Comparison of ENCODE assay signal across 18 cellular contexts in genomic region chr12:44668443-44668842, GRCh38.
DNase-seq lines count a peak whose midpoint lies in the region; ATAC-seq and TF ChIP-seq lines count a peak whose summit lies in the region.
"Had no signal": no experiment of that assay in that cellular context is flagged by ENCODE, and none has a peak within 500 bp of the region (broad histone marks: within the 10 kb centered on the region; RNA-seq: fewer than 3 reads in every experiment).

No MANE protein-coding gene starts in this region.

- H3K27ac Mint-ChIP-seq in activated naive CD8-positive, alpha-beta T cell, result peak overlapping the region; percentile 50
- no peak overlapping the region for H3K27ac Mint-ChIP-seq in activated naive CD8-positive, alpha-beta T cell treated with anti-CD3 and anti-CD28 coated beads for 36 hours
- H3K27ac Mint-ChIP-seq: CD4-positive, alpha-beta memory T cell; HFFc6 had no signal

- H3K27me3 Mint-ChIP-seq in activated naive CD8-positive, alpha-beta T cell, result no peaks in the 10 kb centered on the region
- H3K27me3 Mint-ChIP-seq in activated naive CD8-positive, alpha-beta T cell treated with anti-CD3 and anti-CD28 coated beads for 36 hours, result no peaks in the 10 kb centered on the region

- H3K4ac ChIP-seq in neuronal stem cell (ENCODE audit: low read length), result no peak overlapping the region

- peak; percentile 30 for ATAC-seq in upper lobe of right lung
- ATAC-seq: A549 had no signal

- H3K4me1 Mint-ChIP-seq in activated naive CD8-positive, alpha-beta T cell (ENCODE audit: low read depth), result peaks cover 26% of the 10 kb centered on the region
- peaks cover 15% of the 10 kb centered on the region for H3K4me1 Mint-ChIP-seq in activated naive CD8-positive, alpha-beta T cell treated with anti-CD3 and anti-CD28 coated beads for 36 hours

- H3K4me3 Mint-ChIP-seq in activated naive CD8-positive, alpha-beta T cell, result no peak overlapping the region
- no peak overlapping the region for H3K4me3 Mint-ChIP-seq in activated naive CD8-positive, alpha-beta T cell treated with anti-CD3 and anti-CD28 coated beads for 36 hours
- H3K4me3 Mint-ChIP-seq: CD4-positive, alpha-beta memory T cell; HFFc6 had no signal

- H2BK120ac ChIP-seq in neuronal stem cell (ENCODE audit: low read depth, low read length), result no peak overlapping the region

- H2BK12ac ChIP-seq in neuronal stem cell (ENCODE audit: low read length), result no peak overlapping the region

- H2BK5ac ChIP-seq in neuronal stem cell (ENCODE audit: low read length), result peak overlapping the region; percentile 32

- H3K27ac ChIP-seq in neuronal stem cell (replicated peaks; ENCODE audit: low read length) (no peak overlapping the region), upper lobe of right lung (no peak overlapping the region), MM.1S (ENCODE audit: low read length) (no peak overlapping the region)
- H3K27ac ChIP-seq: A549 had no signal

- WGBS in neuronal stem cell (ENCODE audit: extremely low coverage in 2 of 2, insufficient read length in 2 of 2, insufficient replicate concordance in 1 of 2), 2 donors, result no CpG with 5 or more reads among the region's 4 CpGs

- TF ChIP-seq CTCF in upper lobe of right lung (IDR thresholded peaks at IDR 0.05) (no peak), MM.1S (IDR thresholded peaks at IDR 0.05; ENCODE audit: low read length) (no peak)

- H2AK5ac ChIP-seq in neuronal stem cell (ENCODE audit: low read depth, low read length), result no peak overlapping the region

- H3K4me3 ChIP-seq in neuronal stem cell (ENCODE audit: low read length in 2 of 2) (no peak overlapping the region), upper lobe of right lung (no peak overlapping the region), MM.1S (ENCODE audit: low read length) (no peak overlapping the region)
- H3K4me3 ChIP-seq: A549, HAP-1 had no signal

- H4K20me1 ChIP-seq in MM.1S (ENCODE audit: insufficient read depth, low read length), result no peaks in the 10 kb centered on the region

- H3K4me1 ChIP-seq in neuronal stem cell (ENCODE audit: control insufficient read depth in 2 of 2, insufficient read depth in 1 of 2, low read depth in 1 of 2, low read length in 2 of 2) (no peaks in the 10 kb centered on the region), upper lobe of right lung (no peaks in the 10 kb centered on the region), MM.1S (ENCODE audit: low read length) (no peaks in the 10 kb centered on the region)
- H3K4me1 ChIP-seq: A549, Caco-2, HAP-1 had no signal

- H3K18ac ChIP-seq in neuronal stem cell (ENCODE audit: low read length), result peak overlapping the region; percentile 15

- H3K4me2 ChIP-seq in neuronal stem cell (ENCODE audit: insufficient read depth, low read length, poor library complexity, severe bottlenecking), result no peak overlapping the region
- no peak overlapping the region for H3K4me2 ChIP-seq in MM.1S (ENCODE audit: low read depth, low read length)
- H3K4me2 ChIP-seq: A549 had no signal

- no peaks in the 10 kb centered on the region for H3F3A ChIP-seq in MM.1S (ENCODE audit: insufficient read depth, low read length)

- no peak overlapping the region for H2AFZ ChIP-seq in neuronal stem cell (ENCODE audit: low read length)
- no peak overlapping the region for H2AFZ ChIP-seq in MM.1S (ENCODE audit: low read length)

- no peaks in the 10 kb centered on the region for H3K9me2 ChIP-seq in MM.1S (replicated peaks; ENCODE audit: insufficient read depth, low read length)

- peaks cover 58% of the 10 kb centered on the region for H3K36me3 Mint-ChIP-seq in activated naive CD8-positive, alpha-beta T cell
- H3K36me3 Mint-ChIP-seq in activated naive CD8-positive, alpha-beta T cell treated with anti-CD3 and anti-CD28 coated beads for 36 hours, result peaks cover 72% of the 10 kb centered on the region

- H4K91ac ChIP-seq in neuronal stem cell (ENCODE audit: low read depth, low read length, poor library complexity), result no peak overlapping the region

- no peak overlapping the region for H2BK15ac ChIP-seq in neuronal stem cell (ENCODE audit: low read length)

- peaks cover 23% of the 10 kb centered on the region for H3K9me3 Mint-ChIP-seq in activated naive CD8-positive, alpha-beta T cell (ENCODE audit: low read depth)
- peaks cover 33% of the 10 kb centered on the region for H3K9me3 Mint-ChIP-seq in activated naive CD8-positive, alpha-beta T cell treated with anti-CD3 and anti-CD28 coated beads for 36 hours

- intact Hi-C loops in upper lobe of right lung (cut with DNase I), result no loop called here

- H3K79me2 ChIP-seq in MM.1S (ENCODE audit: low read length), result no peaks in the 10 kb centered on the region

- no peaks in the 10 kb centered on the region for H3K27me3 ChIP-seq in neuronal stem cell (ENCODE audit: control insufficient read depth in 3 of 3, insufficient read depth in 3 of 3, low read depth in 1 of 3, low read length in 3 of 3)
- H3K27me3 ChIP-seq in upper lobe of right lung, result no peaks in the 10 kb centered on the region
- no peaks in the 10 kb centered on the region for H3K27me3 ChIP-seq in MM.1S (replicated peaks; ENCODE audit: insufficient read depth, low read length)

- no peak overlapping the region for H3K9ac ChIP-seq in neuronal stem cell (ENCODE audit: low read depth, low read length, poor library complexity)
- no peak overlapping the region for H3K9ac ChIP-seq in MM.1S (ENCODE audit: low read length)

- no peak overlapping the region for H4K8ac ChIP-seq in neuronal stem cell (ENCODE audit: low read depth, low read length)

- H3K79me1 ChIP-seq in neuronal stem cell (ENCODE audit: low read depth, low read length), result peaks cover 6% of the 10 kb centered on the region

- H3K36me3 ChIP-seq in neuronal stem cell (replicated peaks in 1 of 2; ENCODE audit: control insufficient read depth in 2 of 2, insufficient read depth in 2 of 2, low read length in 2 of 2) (peaks cover 0 to 41% of the 10 kb centered on the region in 2 donors), upper lobe of right lung (no peaks in the 10 kb centered on the region), MM.1S (replicated peaks; ENCODE audit: insufficient read depth, low read length) (no peaks in the 10 kb centered on the region)
- H3K36me3 ChIP-seq: HAP-1 had no signal

- H3K9me3 ChIP-seq in neuronal stem cell (replicated peaks in 1 of 2; ENCODE audit: control insufficient read depth in 2 of 2, insufficient read depth in 1 of 2, low read depth in 1 of 2, low read length in 2 of 2) (peaks cover 5 to 52% of the 10 kb centered on the region in 2 donors), upper lobe of right lung (no peaks in the 10 kb centered on the region), MM.1S (replicated peaks; ENCODE audit: insufficient read depth, low read length) (no peaks in the 10 kb centered on the region)
- H3K9me3 ChIP-seq: A549, Caco-2, HAP-1 had no signal

- DNase-seq in activated naive CD8-positive, alpha-beta T cell treated with anti-CD3 and anti-CD28 coated beads for 36 hours, result no peak
- DNase-seq in neuronal stem cell (ENCODE audit: low spot score) (no peak), upper lobe of right lung (no peak), MM.1S (no peak)
- DNase-seq in activated CD4-positive, alpha-beta T cell treated with anti-CD3 and anti-CD28 coated beads, Interleukin-2, amount 50 U/mL, for 48 hours, result no peak
- DNase-seq: 8988T; ACHN; AML-193; C1 segment of cervical spinal cord; Caco-2; CD4-positive, alpha-beta memory T cell; DMS153; DND-41; GOT3; HFFc6 had no signal

- peak overlapping the region; percentile 32 for H3K14ac ChIP-seq in neuronal stem cell (ENCODE audit: low read length)

- H3K23ac ChIP-seq in neuronal stem cell (ENCODE audit: low read depth, low read length, poor library complexity), result peak overlapping the region; percentile 30
